ENCODE assay signal across 22 cellular contexts in genomic region chr17:74542166-74542565, GRCh38. TPM values are rescaled to one million over a fixed set of nuclear protein-coding genes. Genes with fewer than 3 reads are reported as not detected.
DNase-seq lines count a peak whose midpoint lies in the region; ATAC-seq, FAIRE-seq and TF ChIP-seq lines count a peak whose summit lies in the region.
"Had no signal": no experiment of that assay in that cellular context is flagged by ENCODE, and none has a peak within 500 bp of the region (broad histone marks: within the 10 kb centered on the region; RNA-seq: fewer than 3 reads in every experiment).

No MANE protein-coding gene starts in this region.

- 0 out of 2 replicates have a peak overlapping the region, but pooled peaks have one; percentile 13 for H3K27ac Mint-ChIP-seq in WTC11
- H3K27ac Mint-ChIP-seq: CD4-positive, alpha-beta T cell; H9 had no signal

- no peak for FAIRE-seq in kidney (lab: Jason Lieb, UNC)
- FAIRE-seq: A204.1, GM12892, GM18507 had no signal

- H3K4me3 Mint-ChIP-seq in WTC11 = no peak overlapping the region
- H3K4me3 Mint-ChIP-seq: CD4-positive, alpha-beta T cell; H9 had no signal

- CTCF ChIA-PET in WTC11 (lab: Charles Lee) = no interaction called here

- no peaks in the 10 kb centered on the region for H3K9me3 Mint-ChIP-seq in WTC11
- H3K9me3 Mint-ChIP-seq: CD4-positive, alpha-beta T cell had no signal

- H3K4me1 ChIP-seq in right cardiac atrium (ENCODE audit: control insufficient read depth, insufficient read depth, low read length) (no peaks in the 10 kb centered on the region), kidney (ENCODE audit: control insufficient read depth in 1 of 2, insufficient read depth in 1 of 2, low read depth in 1 of 2, low read length in 2 of 2) (no peaks in the 10 kb centered on the region), sigmoid colon (no peaks in the 10 kb centered on the region)
- H3K4me1 ChIP-seq: BE2C had no signal

- TF ChIP-seq POLR2A in sigmoid colon (IDR thresholded peaks at IDR 0.05) = no peak

- no peak for TF ChIP-seq EP300 in sigmoid colon (IDR thresholded peaks at IDR 0.05)

- peaks cover 5% of the 10 kb centered on the region for H3K27me3 Mint-ChIP-seq in WTC11 (ENCODE audit: low read depth)
- H3K27me3 Mint-ChIP-seq: CD4-positive, alpha-beta T cell had no signal

- H3K27me3 ChIP-seq in right cardiac atrium (ENCODE audit: control insufficient read depth, insufficient read depth) (no peaks in the 10 kb centered on the region), sigmoid colon (no peaks in the 10 kb centered on the region)

- H3K36me3 Mint-ChIP-seq in WTC11 = no peaks in the 10 kb centered on the region

- no peak overlapping the region for H3K27ac ChIP-seq in right cardiac atrium (ENCODE audit: low read length)
- no peak overlapping the region for H3K27ac ChIP-seq in kidney (ENCODE audit: low read depth in 2 of 2, low read length in 2 of 2)
- H3K27ac ChIP-seq in sigmoid colon = no peak overlapping the region

- no peaks in the 10 kb centered on the region for H3K36me3 ChIP-seq in kidney (ENCODE audit: control insufficient read depth in 1 of 2, insufficient read depth in 2 of 2, low read length in 2 of 2)
- no peaks in the 10 kb centered on the region for H3K36me3 ChIP-seq in sigmoid colon
- H3K36me3 ChIP-seq: BE2C had no signal

- DNase-seq in cardiac septum (ENCODE audit: low spot score) = peak; percentile 27
- no peak for DNase-seq in right cardiac atrium
- no peak for DNase-seq in WTC11 (ENCODE audit: low spot score)
- DNase-seq in kidney = peak; percentile 64
- DNase-seq in sigmoid colon = peak; percentile 25
- DNase-seq in activated CD4-positive, CD25-positive, alpha-beta regulatory T cell treated with anti-CD3 and anti-CD28 coated beads, Interleukin-2, amount 50 U/mL, for 72 hours = no peak
- DNase-seq: ACHN; BE2C; C1 segment of cervical spinal cord; CD4-positive, alpha-beta T cell; DMS153; DMS79; GDM1; GOT3; H9 had no signal

- no peak for TF ChIP-seq CTCF in WTC11 (IDR thresholded peaks at IDR 0.05)
- TF ChIP-seq CTCF in kidney (IDR thresholded peaks at IDR 0.05; ENCODE audit: borderline replicate concordance, extremely low read depth, insufficient read depth) = no peak
- TF ChIP-seq CTCF in sigmoid colon (IDR thresholded peaks at IDR 0.05) = no peak

- WGBS in right cardiac atrium = 72% methylated on average over 5 of the region's 5 CpGs
- WGBS in sigmoid colon, 2 donors = 83% methylated on average over 5 of the region's 5 CpGs

- H3K4me3 ChIP-seq in right cardiac atrium (ENCODE audit: low read length) (no peak overlapping the region), kidney (ENCODE audit: low read length in 2 of 2) (no peak overlapping the region), sigmoid colon (no peak overlapping the region)

- POLR2A ChIA-PET in WTC11 (lab: Charles Lee) = no interaction called here

- intact Hi-C loops in cardiac septum (cut with DNase I) (no loop called here), right cardiac atrium (cut with DNase I) (no loop called here), kidney (cut with DNase I) (no loop called here), sigmoid colon (cut with DNase I) (no loop called here)

- ATAC-seq in right cardiac atrium = no peak
- no peak for ATAC-seq in WTC11
- no peak for ATAC-seq in GM18511 (IDR thresholded peaks at IDR 0.05; ENCODE audit: unreplicated experiment)
- ATAC-seq in GM19324 (IDR thresholded peaks at IDR 0.05; ENCODE audit: low FRiP score, unreplicated experiment) = no peak

- H3K9me3 ChIP-seq in right cardiac atrium (ENCODE audit: control insufficient read depth, low read length) (no peaks in the 10 kb centered on the region), kidney (ENCODE audit: control insufficient read depth in 1 of 2, low read length in 2 of 2) (no peaks in the 10 kb centered on the region), sigmoid colon (no peaks in the 10 kb centered on the region)
- H3K9me3 ChIP-seq: BE2C had no signal

- no peaks in the 10 kb centered on the region for H3K4me1 Mint-ChIP-seq in WTC11
- H3K4me1 Mint-ChIP-seq: H9 had no signal

- H3K9ac ChIP-seq in kidney (ENCODE audit: low read length in 2 of 2) = no peak overlapping the region

TF ChIP-seq in WTC11, 78 proteins besides CTCF, POLR2A, EP300 and RAD21 (continues in another document):
- TF ChIP-seq ATF1 (CRISPR knock-in tag; IDR thresholded peaks at IDR 0.05) (no peak), NFATC4 (CRISPR knock-in tag; IDR thresholded peaks at IDR 0.05) (no peak), CREM (CRISPR knock-in tag; IDR thresholded peaks at IDR 0.05) (no peak), ATF3 (CRISPR knock-in tag; conservative IDR thresholded peaks at IDR 0.05) (no peak)
- TF ChIP-seq, protein P1, sequence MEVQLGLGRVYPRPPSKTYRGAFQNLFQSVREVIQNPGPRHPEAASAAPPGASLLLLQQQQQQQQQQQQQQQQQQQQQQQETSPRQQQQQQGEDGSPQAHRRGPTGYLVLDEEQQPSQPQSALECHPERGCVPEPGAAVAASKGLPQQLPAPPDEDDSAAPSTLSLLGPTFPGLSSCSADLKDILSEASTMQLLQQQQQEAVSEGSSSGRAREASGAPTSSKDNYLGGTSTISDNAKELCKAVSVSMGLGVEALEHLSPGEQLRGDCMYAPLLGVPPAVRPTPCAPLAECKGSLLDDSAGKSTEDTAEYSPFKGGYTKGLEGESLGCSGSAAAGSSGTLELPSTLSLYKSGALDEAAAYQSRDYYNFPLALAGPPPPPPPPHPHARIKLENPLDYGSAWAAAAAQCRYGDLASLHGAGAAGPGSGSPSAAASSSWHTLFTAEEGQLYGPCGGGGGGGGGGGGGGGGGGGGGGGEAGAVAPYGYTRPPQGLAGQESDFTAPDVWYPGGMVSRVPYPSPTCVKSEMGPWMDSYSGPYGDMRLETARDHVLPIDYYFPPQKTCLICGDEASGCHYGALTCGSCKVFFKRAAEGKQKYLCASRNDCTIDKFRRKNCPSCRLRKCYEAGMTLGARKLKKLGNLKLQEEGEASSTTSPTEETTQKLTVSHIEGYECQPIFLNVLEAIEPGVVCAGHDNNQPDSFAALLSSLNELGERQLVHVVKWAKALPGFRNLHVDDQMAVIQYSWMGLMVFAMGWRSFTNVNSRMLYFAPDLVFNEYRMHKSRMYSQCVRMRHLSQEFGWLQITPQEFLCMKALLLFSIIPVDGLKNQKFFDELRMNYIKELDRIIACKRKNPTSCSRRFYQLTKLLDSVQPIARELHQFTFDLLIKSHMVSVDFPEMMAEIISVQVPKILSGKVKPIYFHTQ (CRISPR knock-in tag; IDR thresholded peaks at IDR 0.05) = no peak

RNA-seq across cellular contexts. Expression of gene CD300C, which starts 3.7 kb away (rescaled TPM):
- 0.24 TPM for total RNA-seq in cardiac septum
- total RNA-seq in right cardiac atrium = 1 to 10 TPM in 3 of 4 donors, under 1 TPM in 1; 0.62 to 2.1 (median 1.5) TPM
- 0.11 TPM for polyA plus RNA-seq in right cardiac atrium
- total RNA-seq in WTC11 (2021) = not detected in 3 replicates
- 4.2 TPM for total RNA-seq in kidney
- polyA plus RNA-seq in kidney (ENCODE audit: insufficient read depth, low read depth, low replicate concordance) = 0.34 TPM
- total RNA-seq in sigmoid colon = 1 to 10 TPM in 1 of 4 donors, under 1 TPM in 2, not detected in 1; 0.36 to 3.3 (median 0.83) TPM
- 1 to 10 TPM in 2 of 3 donors, not detected in 1; 1.1 to 1.2 TPM for polyA plus RNA-seq in sigmoid colon
- total RNA-seq: H9 had no signal

RNA-seq across cellular contexts. Expression of gene CD300LB, which starts 10.9 kb away (rescaled TPM):
- total RNA-seq in cardiac septum (not detected), right cardiac atrium (under 1 TPM in 1 of 4 donors, not detected in 3; 0.09 TPM), WTC11 (2021) (not detected in 3 replicates), kidney (0.91 TPM), sigmoid colon (1 to 10 TPM in 1 of 4 donors, under 1 TPM in 2, not detected in 1; 0.33 to 1.1 (median 0.55) TPM)
- polyA plus RNA-seq in right cardiac atrium (0.09 TPM), kidney (ENCODE audit: insufficient read depth, low read depth, low replicate concordance) (not detected), sigmoid colon (under 1 TPM; 0.38 to 0.60 (median 0.46) TPM)
- total RNA-seq: Daoy, H9, HT-29 had no signal

RNA-seq across cellular contexts. Expression of gene CD300H, which starts 25.1 kb away (rescaled TPM):
- total RNA-seq in cardiac septum (not detected), right cardiac atrium (not detected), WTC11 (2021) (not detected in 3 replicates), kidney (2.0 TPM), sigmoid colon (not detected)
- polyA plus RNA-seq in right cardiac atrium (not detected), kidney (ENCODE audit: insufficient read depth, low read depth, low replicate concordance) (not detected), sigmoid colon (under 1 TPM in 1 of 3 donors, not detected in 2; 0.20 TPM)
- total RNA-seq: CD4-positive, alpha-beta T cell; Daoy; H9; HT-29 had no signal

RNA-seq across cellular contexts. Expression of gene CD300LD, which starts 49.9 kb away (rescaled TPM):
- total RNA-seq in cardiac septum (not detected), right cardiac atrium (not detected), WTC11 (2021) (not detected in 3 replicates), kidney (not detected), sigmoid colon (not detected)
- polyA plus RNA-seq in right cardiac atrium (not detected), kidney (ENCODE audit: insufficient read depth, low read depth, low replicate concordance) (not detected), sigmoid colon (not detected)
- total RNA-seq: CD4-positive, alpha-beta T cell; Daoy; H9; HT-29 had no signal

Comparison
In these comparisons a context has a peak if more than half of its experiments do, and no peak if none do; other contexts are left out.
1. DNase-seq: peak in cardiac septum (single experiment), kidney (single experiment) and sigmoid colon (single experiment); none in right cardiac atrium (0 of 3), WTC11 (single experiment) and activated CD4-positive, CD25-positive, alpha-beta regulatory T cell treated with anti-CD3 and anti-CD28 coated beads, Interleukin-2, amount 50 U/mL, for 72 hours (single experiment).